ENCODE assay signal across 4 cellular contexts in the genomic region with DNA sequence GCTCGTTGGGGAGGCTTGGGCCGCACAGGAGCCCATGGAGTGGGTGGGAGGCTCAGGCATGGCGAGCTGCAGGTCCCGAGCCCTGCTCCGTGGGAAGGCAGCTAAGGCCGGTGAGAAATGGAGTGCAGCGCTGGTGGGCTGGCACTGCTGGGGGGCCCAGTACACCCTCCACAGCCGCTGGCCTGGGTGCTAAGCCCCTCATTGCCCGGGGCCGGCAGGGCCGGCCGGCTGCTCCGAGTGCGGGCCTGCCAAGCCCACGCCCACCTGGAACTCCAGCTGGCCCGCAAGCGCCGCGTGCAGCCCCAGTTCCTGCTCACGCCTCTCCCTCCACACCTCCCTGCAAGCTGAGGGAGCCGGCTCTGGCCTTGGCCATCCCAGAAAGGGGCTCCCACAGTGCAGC.
DNase-seq lines count a peak whose midpoint lies in the region; ATAC-seq, FAIRE-seq and TF ChIP-seq lines count a peak whose summit lies in the region.
"Not testable (repeated sequence)": the region's sequence is repeated elsewhere in the genome, so short reads cannot be mapped to it uniquely, and the experiment has no call there.

No MANE protein-coding gene starts in this region.

- not testable (repeated sequence) for H3K9ac ChIP-seq in kidney (ENCODE audit: low read length in 2 of 2)

- not testable (repeated sequence) for H3K36me3 ChIP-seq in kidney (ENCODE audit: control insufficient read depth in 1 of 2, insufficient read depth in 2 of 2, low read length in 2 of 2); thyroid gland

- not testable (repeated sequence) for FAIRE-seq in kidney (lab: Jason Lieb, UNC)

- intact Hi-C loops in left ventricle myocardium superior (cut with micrococcal nuclease); kidney (cut with DNase I); thyroid gland (cut with DNase I): not testable (repeated sequence)

- not testable (repeated sequence) for H3K4me1 ChIP-seq in kidney (ENCODE audit: control insufficient read depth in 1 of 2, insufficient read depth in 1 of 2, low read depth in 1 of 2, low read length in 2 of 2)
- peaks cover 15 to 21% of the 10 kb centered on the region in 2 donors for H3K4me1 ChIP-seq in thyroid gland

- not testable (repeated sequence) for H3K4me3 ChIP-seq in HL-60 (replicated peaks; ENCODE audit: insufficient read depth, low read length); kidney (ENCODE audit: low read length in 2 of 2); thyroid gland (replicated peaks in 1 of 3)

- H3K27me3 ChIP-seq in HL-60 (ENCODE audit: insufficient read depth, poor library complexity, severe bottlenecking); thyroid gland: not testable (repeated sequence)

- 89% methylated on average over 21 of the region's 21 CpGs; no CpG with 5 or more reads in 1 of the 2 donors for WGBS in thyroid gland, 2 donors

- not testable (repeated sequence) for ATAC-seq in left ventricle myocardium superior

- not testable (repeated sequence) for TF ChIP-seq CTCF in HL-60 (IDR thresholded peaks at IDR 0.05; ENCODE audit: insufficient read depth, low read length); kidney (IDR thresholded peaks at IDR 0.05; ENCODE audit: borderline replicate concordance, extremely low read depth, insufficient read depth); thyroid gland (IDR thresholded peaks at IDR 0.05)

- DNase-seq in HL-60 (ENCODE audit: low read depth in 1 of 2, low spot score in 1 of 2), result not testable (repeated sequence)
- DNase-seq in left ventricle myocardium superior, result peak; percentile 18
- DNase-seq in kidney, result peak; percentile 41
- DNase-seq in thyroid gland, result peak in 1 of 2 donors; percentile 3

- not testable (repeated sequence) for TF ChIP-seq POLR2A in thyroid gland (IDR thresholded peaks at IDR 0.05)

- peak overlapping the region; percentile 38 for H3K27ac ChIP-seq in HL-60 (replicated peaks)
- H3K27ac ChIP-seq in kidney (ENCODE audit: low read depth in 2 of 2, low read length in 2 of 2), result not testable (repeated sequence)
- peak overlapping the region in 2 of 3 donors; percentile 27 to 48 for H3K27ac ChIP-seq in thyroid gland

- H3K9me3 ChIP-seq in kidney (ENCODE audit: control insufficient read depth in 1 of 2, low read length in 2 of 2); thyroid gland: not testable (repeated sequence)
